Comparison of ENCODE assay signal across 10 cellular contexts in genomic region chr12:127810026-127810425, GRCh38.
DNase-seq lines count a peak whose midpoint lies in the region; ATAC-seq and TF ChIP-seq lines count a peak whose summit lies in the region.
"Had no signal": no experiment of that assay in that cellular context is flagged by ENCODE, and none has a peak within 500 bp of the region (broad histone marks: within the 10 kb centered on the region; RNA-seq: fewer than 3 reads in every experiment).

No MANE protein-coding gene starts in this region.

- H3K9me3 Mint-ChIP-seq in CD4-positive, alpha-beta T cell: peaks cover 11% of the 10 kb centered on the region

- no peaks in the 10 kb centered on the region for H3K4me1 Mint-ChIP-seq in CD4-positive, alpha-beta T cell (ENCODE audit: low read depth)

- H3K9ac ChIP-seq in adipocyte (ENCODE audit: low read length): no peak overlapping the region

- intact Hi-C loops in CD4-positive, alpha-beta T cell (cut with DNase I, micrococcal nuclease): no loop called here

- DNase-seq in HT1080 (ENCODE audit: low read depth) (peak; percentile 86), adipocyte (ENCODE audit: low read depth) (peak; percentile 96), hepatic stellate cell (ENCODE audit: low spot score) (peak; percentile 36), superior temporal gyrus (ENCODE audit: extremely low spot score) (peak; percentile 52), NCI-H446 treated with DMSO at 0.1 percent for 48 hours (lab: John Stamatoyannopoulos, UW) (no peak)
- DNase-seq in CD4-positive, alpha-beta T cell: no peak
- DNase-seq: activated CD4-positive, alpha-beta T cell treated with anti-CD3 and anti-CD28 coated beads for 1 hour; adrenal gland; posterior cingulate gyrus had no signal

- no peaks in the 10 kb centered on the region for H3K36me3 ChIP-seq in adipocyte (ENCODE audit: control insufficient read depth, insufficient read depth, low read length, severe bottlenecking)
- H3K36me3 ChIP-seq: adrenal gland had no signal

- H3K27me3 Mint-ChIP-seq in CD4-positive, alpha-beta T cell: no peaks in the 10 kb centered on the region

- POLR2A ChIA-PET in CD4-positive, alpha-beta T cell (lab: Charles Lee): no interaction called here

- no peak overlapping the region for H3K4me3 ChIP-seq in adipocyte (ENCODE audit: low read length)
- H3K4me3 ChIP-seq: adrenal gland had no signal

- CTCF ChIA-PET in CD4-positive, alpha-beta T cell (lab: Charles Lee): no interaction called here

- peaks cover 20% of the 10 kb centered on the region for H3K4me1 ChIP-seq in adipocyte (ENCODE audit: control insufficient read depth, insufficient read depth, low read length)
- H3K4me1 ChIP-seq: adrenal gland had no signal

- H3K9me3 ChIP-seq in adipocyte (ENCODE audit: control insufficient read depth, low read length): no peaks in the 10 kb centered on the region
- no peaks in the 10 kb centered on the region for H3K9me3 ChIP-seq in CD4-positive, alpha-beta T cell (ENCODE audit: control insufficient read depth, low read length)
- H3K9me3 ChIP-seq: adrenal gland had no signal

- H3K27ac ChIP-seq in CD4-positive, alpha-beta T cell (ENCODE audit: low read depth, low read length): no peak overlapping the region

- H3K27ac Mint-ChIP-seq in CD4-positive, alpha-beta T cell: no peak overlapping the region

- H3K27me3 ChIP-seq in adipocyte (replicated peaks; ENCODE audit: control insufficient read depth, insufficient read depth, low read length): peaks cover 3% of the 10 kb centered on the region
- no peaks in the 10 kb centered on the region for H3K27me3 ChIP-seq in CD4-positive, alpha-beta T cell (ENCODE audit: control insufficient read depth, insufficient read depth, low read length)
- H3K27me3 ChIP-seq: adrenal gland had no signal

- no peak for ATAC-seq in CD4-positive, alpha-beta T cell (ENCODE audit: poor library complexity)
- ATAC-seq in GM19397 (IDR thresholded peaks at IDR 0.05; ENCODE audit: unreplicated experiment): no peak

- TF ChIP-seq CTCF in CD4-positive, alpha-beta T cell (IDR thresholded peaks at IDR 0.05): no peak

- H3K4me3 Mint-ChIP-seq in CD4-positive, alpha-beta T cell: no peak overlapping the region

- no peaks in the 10 kb centered on the region for H3K36me3 Mint-ChIP-seq in CD4-positive, alpha-beta T cell (ENCODE audit: low read depth)

Comparison
In these comparisons a context has a peak if more than half of its experiments do, and no peak if none do; other contexts are left out.
1. DNase-seq: peak in HT1080 (single experiment), adipocyte (single experiment), hepatic stellate cell (single experiment) and superior temporal gyrus (single experiment); none in NCI-H446 treated with DMSO at 0.1 percent for 48 hours (single experiment) and CD4-positive, alpha-beta T cell (0 of 10).